1 cellular context compared by ENCODE assay signal in the genomic region with DNA sequence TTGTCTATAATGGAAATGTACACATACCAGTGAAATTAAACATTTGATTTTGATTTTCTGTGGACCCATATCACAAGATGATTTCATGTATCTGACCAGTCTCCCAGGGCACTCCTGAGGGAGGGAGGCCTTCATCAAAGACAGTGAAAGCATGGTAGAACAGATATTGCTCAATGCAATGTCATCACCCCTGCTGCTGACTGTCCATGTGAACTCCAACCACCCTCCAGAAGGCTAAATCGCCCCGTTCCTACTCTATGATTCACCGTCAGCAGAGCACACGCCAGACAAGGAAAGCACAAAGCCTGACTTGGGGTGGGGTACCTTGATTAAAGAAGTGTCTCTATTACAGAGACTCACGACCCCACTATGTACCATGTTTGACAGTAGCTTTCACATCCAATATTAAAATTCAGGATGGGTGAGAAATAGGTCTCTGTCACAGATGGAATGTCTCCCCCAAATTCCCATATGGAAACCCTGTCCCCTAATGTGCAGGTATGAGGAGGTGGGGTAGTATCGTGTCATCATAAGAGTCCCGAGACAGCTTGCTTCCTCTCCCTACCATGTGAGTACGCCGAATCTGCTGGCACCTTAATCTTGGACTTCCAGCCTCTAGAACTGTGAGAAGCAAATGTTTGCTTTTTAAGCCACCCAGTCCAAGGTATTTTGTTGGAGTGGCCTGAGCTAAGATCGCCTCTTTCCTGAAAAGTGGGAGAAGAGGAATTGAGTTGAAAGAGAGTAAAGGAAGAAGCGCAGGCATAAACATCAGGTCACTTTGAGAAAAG.
TF ChIP-seq lines count a peak whose summit lies in the region.

No MANE protein-coding gene starts in this region.

TF ChIP-seq in HepG2, 621 proteins besides CTCF, POLR2A, EP300 and RAD21 (continued from another document and continues in another):
- TF ChIP-seq, protein P1, sequence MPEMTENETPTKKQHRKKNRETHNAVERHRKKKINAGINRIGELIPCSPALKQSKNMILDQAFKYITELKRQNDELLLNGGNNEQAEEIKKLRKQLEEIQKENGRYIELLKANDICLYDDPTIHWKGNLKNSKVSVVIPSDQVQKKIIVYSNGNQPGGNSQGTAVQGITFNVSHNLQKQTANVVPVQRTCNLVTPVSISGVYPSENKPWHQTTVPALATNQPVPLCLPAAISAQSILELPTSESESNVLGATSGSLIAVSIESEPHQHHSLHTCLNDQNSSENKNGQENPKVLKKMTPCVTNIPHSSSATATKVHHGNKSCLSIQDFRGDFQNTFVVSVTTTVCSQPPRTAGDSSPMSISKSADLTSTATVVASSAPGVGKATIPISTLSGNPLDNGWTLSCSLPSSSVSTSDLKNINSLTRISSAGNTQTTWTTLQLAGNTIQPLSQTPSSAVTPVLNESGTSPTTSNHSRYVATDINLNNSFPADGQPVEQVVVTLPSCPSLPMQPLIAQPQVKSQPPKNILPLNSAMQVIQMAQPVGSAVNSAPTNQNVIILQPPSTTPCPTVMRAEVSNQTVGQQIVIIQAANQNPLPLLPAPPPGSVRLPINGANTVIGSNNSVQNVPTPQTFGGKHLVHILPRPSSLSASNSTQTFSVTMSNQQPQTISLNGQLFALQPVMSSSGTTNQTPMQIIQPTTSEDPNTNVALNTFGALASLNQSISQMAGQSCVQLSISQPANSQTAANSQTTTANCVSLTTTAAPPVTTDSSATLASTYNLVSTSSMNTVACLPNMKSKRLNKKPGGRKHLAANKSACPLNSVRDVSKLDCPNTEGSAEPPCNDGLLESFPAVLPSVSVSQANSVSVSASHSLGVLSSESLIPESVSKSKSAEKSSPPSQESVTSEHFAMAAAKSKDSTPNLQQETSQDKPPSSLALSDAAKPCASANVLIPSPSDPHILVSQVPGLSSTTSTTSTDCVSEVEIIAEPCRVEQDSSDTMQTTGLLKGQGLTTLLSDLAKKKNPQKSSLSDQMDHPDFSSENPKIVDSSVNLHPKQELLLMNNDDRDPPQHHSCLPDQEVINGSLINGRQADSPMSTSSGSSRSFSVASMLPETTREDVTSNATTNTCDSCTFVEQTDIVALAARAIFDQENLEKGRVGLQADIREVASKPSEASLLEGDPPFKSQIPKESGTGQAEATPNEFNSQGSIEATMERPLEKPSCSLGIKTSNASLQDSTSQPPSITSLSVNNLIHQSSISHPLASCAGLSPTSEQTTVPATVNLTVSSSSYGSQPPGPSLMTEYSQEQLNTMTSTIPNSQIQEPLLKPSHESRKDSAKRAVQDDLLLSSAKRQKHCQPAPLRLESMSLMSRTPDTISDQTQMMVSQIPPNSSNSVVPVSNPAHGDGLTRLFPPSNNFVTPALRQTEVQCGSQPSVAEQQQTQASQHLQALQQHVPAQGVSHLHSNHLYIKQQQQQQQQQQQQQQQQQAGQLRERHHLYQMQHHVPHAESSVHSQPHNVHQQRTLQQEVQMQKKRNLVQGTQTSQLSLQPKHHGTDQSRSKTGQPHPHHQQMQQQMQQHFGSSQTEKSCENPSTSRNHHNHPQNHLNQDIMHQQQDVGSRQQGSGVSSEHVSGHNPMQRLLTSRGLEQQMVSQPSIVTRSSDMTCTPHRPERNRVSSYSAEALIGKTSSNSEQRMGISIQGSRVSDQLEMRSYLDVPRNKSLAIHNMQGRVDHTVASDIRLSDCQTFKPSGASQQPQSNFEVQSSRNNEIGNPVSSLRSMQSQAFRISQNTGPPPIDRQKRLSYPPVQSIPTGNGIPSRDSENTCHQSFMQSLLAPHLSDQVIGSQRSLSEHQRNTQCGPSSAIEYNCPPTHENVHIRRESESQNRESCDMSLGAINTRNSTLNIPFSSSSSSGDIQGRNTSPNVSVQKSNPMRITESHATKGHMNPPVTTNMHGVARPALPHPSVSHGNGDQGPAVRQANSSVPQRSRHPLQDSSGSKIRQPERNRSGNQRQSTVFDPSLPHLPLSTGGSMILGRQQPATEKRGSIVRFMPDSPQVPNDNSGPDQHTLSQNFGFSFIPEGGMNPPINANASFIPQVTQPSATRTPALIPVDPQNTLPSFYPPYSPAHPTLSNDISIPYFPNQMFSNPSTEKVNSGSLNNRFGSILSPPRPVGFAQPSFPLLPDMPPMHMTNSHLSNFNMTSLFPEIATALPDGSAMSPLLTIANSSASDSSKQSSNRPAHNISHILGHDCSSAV (CRISPR knock-in tag; IDR thresholded peaks at IDR 0.05; ENCODE audit: borderline replicate concordance), result no peak
- TF ChIP-seq, protein P2, sequence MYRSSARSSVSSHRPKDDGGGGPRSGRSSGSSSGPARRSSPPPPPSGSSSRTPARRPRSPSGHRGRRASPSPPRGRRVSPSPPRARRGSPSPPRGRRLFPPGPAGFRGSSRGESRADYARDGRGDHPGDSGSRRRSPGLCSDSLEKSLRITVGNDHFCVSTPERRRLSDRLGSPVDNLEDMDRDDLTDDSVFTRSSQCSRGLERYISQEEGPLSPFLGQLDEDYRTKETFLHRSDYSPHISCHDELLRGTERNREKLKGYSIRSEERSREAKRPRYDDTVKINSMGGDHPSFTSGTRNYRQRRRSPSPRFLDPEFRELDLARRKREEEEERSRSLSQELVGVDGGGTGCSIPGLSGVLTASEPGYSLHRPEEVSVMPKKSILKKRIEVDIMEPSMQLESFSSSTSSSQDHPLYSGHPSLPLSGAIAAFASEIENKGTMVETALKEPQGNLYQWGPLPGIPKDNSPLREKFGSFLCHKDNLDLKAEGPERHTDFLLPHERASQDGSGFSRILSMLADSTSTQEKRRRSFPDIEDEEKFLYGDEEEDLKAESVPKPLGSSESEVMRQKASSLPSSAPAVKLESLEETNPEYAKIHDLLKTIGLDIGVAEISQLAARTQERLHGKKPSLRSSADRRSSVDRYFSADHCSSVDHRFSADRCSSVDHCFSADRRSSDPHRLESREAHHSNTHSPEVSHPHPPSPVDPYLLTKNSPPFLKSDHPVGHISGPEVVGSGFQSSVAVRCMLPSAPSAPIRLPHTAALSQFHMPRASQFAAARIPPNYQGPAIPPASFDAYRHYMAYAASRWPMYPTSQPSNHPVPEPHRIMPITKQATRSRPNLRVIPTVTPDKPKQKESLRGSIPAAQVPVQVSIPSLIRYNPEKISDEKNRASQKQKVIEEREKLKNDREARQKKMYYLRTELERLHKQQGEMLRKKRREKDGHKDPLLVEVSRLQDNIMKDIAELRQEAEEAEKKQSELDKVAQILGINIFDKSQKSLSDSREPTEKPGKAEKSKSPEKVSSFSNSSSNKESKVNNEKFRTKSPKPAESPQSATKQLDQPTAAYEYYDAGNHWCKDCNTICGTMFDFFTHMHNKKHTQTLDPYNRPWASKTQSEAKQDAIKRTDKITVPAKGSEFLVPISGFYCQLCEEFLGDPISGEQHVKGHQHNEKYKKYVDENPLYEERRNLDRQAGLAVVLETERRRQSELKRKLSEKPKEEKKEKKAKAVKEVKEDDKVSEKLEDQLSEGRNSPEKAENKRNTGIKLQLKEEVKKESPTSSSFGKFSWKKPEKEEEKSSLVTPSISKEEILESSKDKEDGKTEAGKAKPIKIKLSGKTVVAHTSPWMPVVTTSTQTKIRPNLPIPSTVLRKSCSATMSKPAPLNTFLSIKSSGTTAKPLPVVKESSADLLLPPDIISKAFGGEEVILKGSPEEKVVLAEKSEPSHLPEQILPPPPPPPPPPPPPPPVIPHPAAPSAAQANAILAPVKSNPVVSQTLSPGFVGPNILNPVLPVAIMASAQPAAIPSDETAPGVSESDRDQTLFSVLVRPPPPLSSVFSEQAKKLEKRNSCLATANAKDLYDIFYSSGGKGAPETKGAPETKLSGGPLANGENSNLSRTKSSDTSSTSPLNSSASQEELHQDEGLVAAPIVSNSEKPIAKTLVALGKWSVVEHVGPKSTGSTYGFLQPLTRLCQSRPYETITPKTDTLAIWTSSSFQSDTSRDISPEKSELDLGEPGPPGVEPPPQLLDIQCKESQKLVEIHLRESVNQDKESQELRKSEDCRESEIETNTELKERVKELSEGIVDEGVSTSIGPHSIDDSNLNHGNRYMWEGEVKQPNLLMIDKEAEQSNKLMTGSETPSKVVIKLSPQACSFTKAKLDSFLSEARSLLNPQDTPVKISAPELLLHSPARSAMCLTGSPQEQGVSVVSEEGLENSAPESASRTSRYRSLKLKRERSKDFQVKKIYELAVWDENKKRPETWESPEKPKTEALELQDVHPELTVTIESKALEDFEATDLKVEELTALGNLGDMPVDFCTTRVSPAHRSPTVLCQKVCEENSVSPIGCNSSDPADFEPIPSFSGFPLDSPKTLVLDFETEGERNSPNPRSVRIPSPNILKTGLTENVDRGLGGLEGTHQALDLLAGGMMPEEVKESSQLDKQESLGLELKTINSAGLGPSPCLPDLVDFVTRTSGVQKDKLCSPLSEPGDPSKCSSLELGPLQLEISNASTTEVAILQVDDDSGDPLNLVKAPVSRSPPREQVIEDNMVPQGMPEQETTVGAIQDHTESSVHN (CRISPR knock-in tag; IDR thresholded peaks at IDR 0.05), result no peak
- no peak for TF ChIP-seq JDP2 (CRISPR knock-in tag; IDR thresholded peaks at IDR 0.05; ENCODE audit: borderline replicate concordance)
- TF ChIP-seq KDM5B (CRISPR knock-in tag; IDR thresholded peaks at IDR 0.05; ENCODE audit: borderline replicate concordance), result no peak
- TF ChIP-seq AGO1 (IDR thresholded peaks at IDR 0.05; ENCODE audit: low read depth, low read length, poor library complexity, severe bottlenecking), result no peak
- no peak for TF ChIP-seq NFIB (CRISPR knock-in tag; IDR thresholded peaks at IDR 0.05; ENCODE audit: borderline replicate concordance)
- no peak for TF ChIP-seq AHR (CRISPR knock-in tag; IDR thresholded peaks at IDR 0.05)
- TF ChIP-seq ZNF530 (CRISPR knock-in tag; IDR thresholded peaks at IDR 0.05; ENCODE audit: low read depth), result no peak
- TF ChIP-seq, protein P3, sequence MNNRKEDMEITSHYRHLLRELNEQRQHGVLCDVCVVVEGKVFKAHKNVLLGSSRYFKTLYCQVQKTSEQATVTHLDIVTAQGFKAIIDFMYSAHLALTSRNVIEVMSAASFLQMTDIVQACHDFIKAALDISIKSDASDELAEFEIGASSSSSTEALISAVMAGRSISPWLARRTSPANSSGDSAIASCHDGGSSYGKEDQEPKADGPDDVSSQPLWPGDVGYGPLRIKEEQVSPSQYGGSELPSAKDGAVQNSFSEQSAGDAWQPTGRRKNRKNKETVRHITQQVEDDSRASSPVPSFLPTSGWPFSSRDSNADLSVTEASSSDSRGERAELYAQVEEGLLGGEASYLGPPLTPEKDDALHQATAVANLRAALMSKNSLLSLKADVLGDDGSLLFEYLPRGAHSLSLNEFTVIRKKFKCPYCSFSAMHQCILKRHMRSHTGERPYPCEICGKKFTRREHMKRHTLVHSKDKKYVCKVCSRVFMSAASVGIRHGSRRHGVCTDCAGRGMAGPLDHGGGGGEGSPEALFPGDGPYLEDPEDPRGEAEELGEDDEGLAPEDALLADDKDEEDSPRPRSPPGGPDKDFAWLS (CRISPR knock-in tag; IDR thresholded peaks at IDR 0.05; ENCODE audit: borderline replicate concordance), result no peak
- TF ChIP-seq ETV5 (CRISPR knock-in tag; IDR thresholded peaks at IDR 0.05; ENCODE audit: borderline replicate concordance), result no peak; the same call in 1 of the 2 replicates
- TF ChIP-seq, protein P4, sequence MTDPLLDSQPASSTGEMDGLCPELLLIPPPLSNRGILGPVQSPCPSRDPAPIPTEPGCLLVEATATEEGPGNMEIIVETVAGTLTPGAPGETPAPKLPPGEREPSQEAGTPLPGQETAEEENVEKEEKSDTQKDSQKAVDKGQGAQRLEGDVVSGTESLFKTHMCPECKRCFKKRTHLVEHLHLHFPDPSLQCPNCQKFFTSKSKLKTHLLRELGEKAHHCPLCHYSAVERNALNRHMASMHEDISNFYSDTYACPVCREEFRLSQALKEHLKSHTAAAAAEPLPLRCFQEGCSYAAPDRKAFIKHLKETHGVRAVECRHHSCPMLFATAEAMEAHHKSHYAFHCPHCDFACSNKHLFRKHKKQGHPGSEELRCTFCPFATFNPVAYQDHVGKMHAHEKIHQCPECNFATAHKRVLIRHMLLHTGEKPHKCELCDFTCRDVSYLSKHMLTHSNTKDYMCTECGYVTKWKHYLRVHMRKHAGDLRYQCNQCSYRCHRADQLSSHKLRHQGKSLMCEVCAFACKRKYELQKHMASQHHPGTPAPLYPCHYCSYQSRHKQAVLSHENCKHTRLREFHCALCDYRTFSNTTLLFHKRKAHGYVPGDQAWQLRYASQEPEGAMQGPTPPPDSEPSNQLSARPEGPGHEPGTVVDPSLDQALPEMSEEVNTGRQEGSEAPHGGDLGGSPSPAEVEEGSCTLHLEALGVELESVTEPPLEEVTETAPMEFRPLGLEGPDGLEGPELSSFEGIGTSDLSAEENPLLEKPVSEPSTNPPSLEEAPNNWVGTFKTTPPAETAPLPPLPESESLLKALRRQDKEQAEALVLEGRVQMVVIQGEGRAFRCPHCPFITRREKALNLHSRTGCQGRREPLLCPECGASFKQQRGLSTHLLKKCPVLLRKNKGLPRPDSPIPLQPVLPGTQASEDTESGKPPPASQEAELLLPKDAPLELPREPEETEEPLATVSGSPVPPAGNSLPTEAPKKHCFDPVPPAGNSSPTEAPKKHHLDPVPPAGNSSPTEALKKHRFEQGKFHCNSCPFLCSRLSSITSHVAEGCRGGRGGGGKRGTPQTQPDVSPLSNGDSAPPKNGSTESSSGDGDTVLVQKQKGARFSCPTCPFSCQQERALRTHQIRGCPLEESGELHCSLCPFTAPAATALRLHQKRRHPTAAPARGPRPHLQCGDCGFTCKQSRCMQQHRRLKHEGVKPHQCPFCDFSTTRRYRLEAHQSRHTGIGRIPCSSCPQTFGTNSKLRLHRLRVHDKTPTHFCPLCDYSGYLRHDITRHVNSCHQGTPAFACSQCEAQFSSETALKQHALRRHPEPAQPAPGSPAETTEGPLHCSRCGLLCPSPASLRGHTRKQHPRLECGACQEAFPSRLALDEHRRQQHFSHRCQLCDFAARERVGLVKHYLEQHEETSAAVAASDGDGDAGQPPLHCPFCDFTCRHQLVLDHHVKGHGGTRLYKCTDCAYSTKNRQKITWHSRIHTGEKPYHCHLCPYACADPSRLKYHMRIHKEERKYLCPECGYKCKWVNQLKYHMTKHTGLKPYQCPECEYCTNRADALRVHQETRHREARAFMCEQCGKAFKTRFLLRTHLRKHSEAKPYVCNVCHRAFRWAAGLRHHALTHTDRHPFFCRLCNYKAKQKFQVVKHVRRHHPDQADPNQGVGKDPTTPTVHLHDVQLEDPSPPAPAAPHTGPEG (CRISPR knock-in tag; IDR thresholded peaks at IDR 0.05), result no peak
- TF ChIP-seq MED8 (CRISPR knock-in tag; IDR thresholded peaks at IDR 0.05; ENCODE audit: insufficient replicate concordance), result no peak
- no peak for TF ChIP-seq RFX1 (IDR thresholded peaks at IDR 0.05)
- TF ChIP-seq KMT2B (CRISPR knock-in tag; IDR thresholded peaks at IDR 0.05), result no peak
- no peak; the same call in 1 of the 2 replicates for TF ChIP-seq ZNF124 (CRISPR knock-in tag; IDR thresholded peaks at IDR 0.05)
- TF ChIP-seq ISL2 (CRISPR knock-in tag; IDR thresholded peaks at IDR 0.05), result 0 out of 2 replicates have a peak, but pooled peaks have one; percentile 29
- TF ChIP-seq, protein P5, sequence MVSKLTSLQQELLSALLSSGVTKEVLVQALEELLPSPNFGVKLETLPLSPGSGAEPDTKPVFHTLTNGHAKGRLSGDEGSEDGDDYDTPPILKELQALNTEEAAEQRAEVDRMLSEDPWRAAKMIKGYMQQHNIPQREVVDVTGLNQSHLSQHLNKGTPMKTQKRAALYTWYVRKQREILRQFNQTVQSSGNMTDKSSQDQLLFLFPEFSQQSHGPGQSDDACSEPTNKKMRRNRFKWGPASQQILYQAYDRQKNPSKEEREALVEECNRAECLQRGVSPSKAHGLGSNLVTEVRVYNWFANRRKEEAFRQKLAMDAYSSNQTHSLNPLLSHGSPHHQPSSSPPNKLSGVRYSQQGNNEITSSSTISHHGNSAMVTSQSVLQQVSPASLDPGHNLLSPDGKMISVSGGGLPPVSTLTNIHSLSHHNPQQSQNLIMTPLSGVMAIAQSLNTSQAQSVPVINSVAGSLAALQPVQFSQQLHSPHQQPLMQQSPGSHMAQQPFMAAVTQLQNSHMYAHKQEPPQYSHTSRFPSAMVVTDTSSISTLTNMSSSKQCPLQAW (CRISPR knock-in tag; IDR thresholded peaks at IDR 0.05), result 0 out of 2 replicates have a peak, but pooled peaks have one; percentile 29
- no peak for TF ChIP-seq SMARCE1 (IDR thresholded peaks at IDR 0.05; ENCODE audit: borderline replicate concordance)
